1 cellular context compared by ENCODE assay signal in genomic region chr2:20172273-20173052, GRCh38.
TF ChIP-seq lines count a peak whose summit lies in the region.

No MANE protein-coding gene starts in this region.

TF ChIP-seq in HepG2, 621 proteins besides CTCF, POLR2A, EP300 and RAD21 (continued from another document):
- TF ChIP-seq, protein P1, sequence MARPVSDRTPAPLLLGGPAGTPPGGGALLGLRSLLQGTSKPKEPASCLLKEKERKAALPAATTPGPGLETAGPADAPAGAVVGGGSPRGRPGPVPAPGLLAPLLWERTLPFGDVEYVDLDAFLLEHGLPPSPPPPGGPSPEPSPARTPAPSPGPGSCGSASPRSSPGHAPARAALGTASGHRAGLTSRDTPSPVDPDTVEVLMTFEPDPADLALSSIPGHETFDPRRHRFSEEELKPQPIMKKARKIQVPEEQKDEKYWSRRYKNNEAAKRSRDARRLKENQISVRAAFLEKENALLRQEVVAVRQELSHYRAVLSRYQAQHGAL (CRISPR knock-in tag; IDR thresholded peaks at IDR 0.05; ENCODE audit: not compliant biosample characterization), result peak; percentile 36
- no peak for TF ChIP-seq JUND (CRISPR knock-in tag; IDR thresholded peaks at IDR 0.05)
- TF ChIP-seq, protein P2, sequence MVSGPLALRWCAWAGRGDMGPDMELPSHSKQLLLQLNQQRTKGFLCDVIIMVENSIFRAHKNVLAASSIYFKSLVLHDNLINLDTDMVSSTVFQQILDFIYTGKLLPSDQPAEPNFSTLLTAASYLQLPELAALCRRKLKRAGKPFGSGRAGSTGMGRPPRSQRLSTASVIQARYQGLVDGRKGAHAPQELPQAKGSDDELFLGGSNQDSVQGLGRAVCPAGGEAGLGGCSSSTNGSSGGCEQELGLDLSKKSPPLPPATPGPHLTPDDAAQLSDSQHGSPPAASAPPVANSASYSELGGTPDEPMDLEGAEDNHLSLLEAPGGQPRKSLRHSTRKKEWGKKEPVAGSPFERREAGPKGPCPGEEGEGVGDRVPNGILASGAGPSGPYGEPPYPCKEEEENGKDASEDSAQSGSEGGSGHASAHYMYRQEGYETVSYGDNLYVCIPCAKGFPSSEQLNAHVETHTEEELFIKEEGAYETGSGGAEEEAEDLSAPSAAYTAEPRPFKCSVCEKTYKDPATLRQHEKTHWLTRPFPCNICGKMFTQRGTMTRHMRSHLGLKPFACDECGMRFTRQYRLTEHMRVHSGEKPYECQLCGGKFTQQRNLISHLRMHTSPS (CRISPR knock-in tag; IDR thresholded peaks at IDR 0.05; ENCODE audit: low read depth), result peak; percentile 53; the same call in 1 of the 2 replicates
- peak; percentile 22; the same call in 1 of the 2 replicates for TF ChIP-seq ETV5 (CRISPR knock-in tag; IDR thresholded peaks at IDR 0.05; ENCODE audit: borderline replicate concordance)
- 0 out of 4 replicates have a peak, but pooled peaks of 1 of the 2 experiments have one; percentile 44 for TF ChIP-seq KLF16 (CRISPR knock-in tag; IDR thresholded peaks at IDR 0.05)
- TF ChIP-seq FOXP1 (IDR thresholded peaks at IDR 0.05), result no peak
- TF ChIP-seq FOXP1 (CRISPR knock-in tag; IDR thresholded peaks at IDR 0.05), result peak; percentile 68; the same call in 1 of the 2 replicates
- no peak for TF ChIP-seq ATF7 (IDR thresholded peaks at IDR 0.05)
- TF ChIP-seq ATF7 (CRISPR knock-in tag; IDR thresholded peaks at IDR 0.05), result no peak
- TF ChIP-seq KDM2A (CRISPR knock-in tag; IDR thresholded peaks at IDR 0.05; ENCODE audit: borderline replicate concordance, low read depth), result peak; percentile 45; the same call in 1 of the 2 replicates
- no peak for TF ChIP-seq MTF2 (CRISPR knock-in tag; IDR thresholded peaks at IDR 0.05; ENCODE audit: borderline replicate concordance)
- no peak for TF ChIP-seq ZNF138 (CRISPR knock-in tag; IDR thresholded peaks at IDR 0.05; ENCODE audit: low read depth)
- peak; percentile 61 for TF ChIP-seq HDAC2 (CRISPR knock-in tag; IDR thresholded peaks at IDR 0.05)
- TF ChIP-seq PHB2 (IDR thresholded peaks at IDR 0.05; ENCODE audit: partially characterized antibody), result no peak
- TF ChIP-seq ZNF205 (CRISPR knock-in tag; IDR thresholded peaks at IDR 0.05), result peak; percentile 79
- TF ChIP-seq DMAP1 (CRISPR knock-in tag; IDR thresholded peaks at IDR 0.05), result no peak
- no peak for TF ChIP-seq ZNF550 (CRISPR knock-in tag; IDR thresholded peaks at IDR 0.05; ENCODE audit: borderline replicate concordance)
- no peak for TF ChIP-seq ZBTB46 (CRISPR knock-in tag; IDR thresholded peaks at IDR 0.05; ENCODE audit: borderline replicate concordance)
- TF ChIP-seq ZBTB43 (CRISPR knock-in tag; conservative IDR thresholded peaks at IDR 0.05), result no peak
- no peak for TF ChIP-seq PITX1 (CRISPR knock-in tag; IDR thresholded peaks at IDR 0.05)
- peak; percentile 55; the same call in 1 of the 2 replicates for TF ChIP-seq HMG20B (CRISPR knock-in tag; conservative IDR thresholded peaks at IDR 0.05)
- no peak for TF ChIP-seq MLLT10 (CRISPR knock-in tag; IDR thresholded peaks at IDR 0.05)
- peak; percentile 56; the same call in 1 of the 2 replicates for TF ChIP-seq HMG20A (CRISPR knock-in tag; IDR thresholded peaks at IDR 0.05; ENCODE audit: borderline replicate concordance)
- peak; percentile 69 for TF ChIP-seq PAXIP1 (CRISPR knock-in tag; conservative IDR thresholded peaks at IDR 0.05)
- TF ChIP-seq ZKSCAN8 (CRISPR knock-in tag; IDR thresholded peaks at IDR 0.05; ENCODE audit: borderline replicate concordance), result peak; percentile 63; the same call in 1 of the 2 replicates
- peak; percentile 76 for TF ChIP-seq GATAD2A (CRISPR knock-in tag; IDR thresholded peaks at IDR 0.05)
- TF ChIP-seq DPF2 (CRISPR knock-in tag; IDR thresholded peaks at IDR 0.05; ENCODE audit: borderline replicate concordance, low read depth), result 0 out of 2 replicates have a peak, but pooled peaks have one; percentile 39
- no peak for TF ChIP-seq ZNF350 (CRISPR knock-in tag; IDR thresholded peaks at IDR 0.05; ENCODE audit: borderline replicate concordance, low read depth)
- no peak for TF ChIP-seq NR3C1 (CRISPR knock-in tag; IDR thresholded peaks at IDR 0.05)
- TF ChIP-seq KDM6A (CRISPR knock-in tag; IDR thresholded peaks at IDR 0.05; ENCODE audit: low read depth), result 0 out of 2 replicates have a peak, but pooled peaks have one; percentile 37
- TF ChIP-seq HOXA3 (CRISPR knock-in tag; IDR thresholded peaks at IDR 0.05), result peak; percentile 52; the same call in 1 of the 2 replicates
- TF ChIP-seq ZNF609 (CRISPR knock-in tag; IDR thresholded peaks at IDR 0.05; ENCODE audit: borderline replicate concordance), result peak; percentile 56; the same call in 1 of the 2 replicates
- no peak for TF ChIP-seq ZNF674 (CRISPR knock-in tag; IDR thresholded peaks at IDR 0.05; ENCODE audit: low read depth)
- TF ChIP-seq NBN (conservative IDR thresholded peaks at IDR 0.05), result no peak
- TF ChIP-seq, protein P3, sequence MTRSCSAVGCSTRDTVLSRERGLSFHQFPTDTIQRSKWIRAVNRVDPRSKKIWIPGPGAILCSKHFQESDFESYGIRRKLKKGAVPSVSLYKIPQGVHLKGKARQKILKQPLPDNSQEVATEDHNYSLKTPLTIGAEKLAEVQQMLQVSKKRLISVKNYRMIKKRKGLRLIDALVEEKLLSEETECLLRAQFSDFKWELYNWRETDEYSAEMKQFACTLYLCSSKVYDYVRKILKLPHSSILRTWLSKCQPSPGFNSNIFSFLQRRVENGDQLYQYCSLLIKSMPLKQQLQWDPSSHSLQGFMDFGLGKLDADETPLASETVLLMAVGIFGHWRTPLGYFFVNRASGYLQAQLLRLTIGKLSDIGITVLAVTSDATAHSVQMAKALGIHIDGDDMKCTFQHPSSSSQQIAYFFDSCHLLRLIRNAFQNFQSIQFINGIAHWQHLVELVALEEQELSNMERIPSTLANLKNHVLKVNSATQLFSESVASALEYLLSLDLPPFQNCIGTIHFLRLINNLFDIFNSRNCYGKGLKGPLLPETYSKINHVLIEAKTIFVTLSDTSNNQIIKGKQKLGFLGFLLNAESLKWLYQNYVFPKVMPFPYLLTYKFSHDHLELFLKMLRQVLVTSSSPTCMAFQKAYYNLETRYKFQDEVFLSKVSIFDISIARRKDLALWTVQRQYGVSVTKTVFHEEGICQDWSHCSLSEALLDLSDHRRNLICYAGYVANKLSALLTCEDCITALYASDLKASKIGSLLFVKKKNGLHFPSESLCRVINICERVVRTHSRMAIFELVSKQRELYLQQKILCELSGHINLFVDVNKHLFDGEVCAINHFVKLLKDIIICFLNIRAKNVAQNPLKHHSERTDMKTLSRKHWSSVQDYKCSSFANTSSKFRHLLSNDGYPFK (CRISPR knock-in tag; IDR thresholded peaks at IDR 0.05; ENCODE audit: borderline replicate concordance), result peak; percentile 75; the same call in 1 of the 2 replicates
- peak; percentile 38; the same call in 1 of the 2 replicates for TF ChIP-seq RARA (CRISPR knock-in tag; IDR thresholded peaks at IDR 0.05)
- TF ChIP-seq PHF21A (CRISPR knock-in tag; IDR thresholded peaks at IDR 0.05), result 0 out of 2 replicates have a peak, but pooled peaks have one; percentile 19
- TF ChIP-seq SIN3A (IDR thresholded peaks at IDR 0.05; ENCODE audit: borderline replicate concordance, low read depth, low read length), result no peak
- 0 out of 2 replicates have a peak, but pooled peaks have one; percentile 48 for TF ChIP-seq TBX2 (CRISPR knock-in tag; IDR thresholded peaks at IDR 0.05; ENCODE audit: borderline replicate concordance)
- TF ChIP-seq RNF219 (CRISPR knock-in tag; IDR thresholded peaks at IDR 0.05), result no peak
- 0 out of 2 replicates have a peak, but pooled peaks have one; percentile 25 for TF ChIP-seq NRL (CRISPR knock-in tag; IDR thresholded peaks at IDR 0.05; ENCODE audit: borderline replicate concordance)
TF ChIP-seq in HepG2: peak in this region for 97.
